ENCODE assay signal across 35 cellular contexts in the genomic region with DNA sequence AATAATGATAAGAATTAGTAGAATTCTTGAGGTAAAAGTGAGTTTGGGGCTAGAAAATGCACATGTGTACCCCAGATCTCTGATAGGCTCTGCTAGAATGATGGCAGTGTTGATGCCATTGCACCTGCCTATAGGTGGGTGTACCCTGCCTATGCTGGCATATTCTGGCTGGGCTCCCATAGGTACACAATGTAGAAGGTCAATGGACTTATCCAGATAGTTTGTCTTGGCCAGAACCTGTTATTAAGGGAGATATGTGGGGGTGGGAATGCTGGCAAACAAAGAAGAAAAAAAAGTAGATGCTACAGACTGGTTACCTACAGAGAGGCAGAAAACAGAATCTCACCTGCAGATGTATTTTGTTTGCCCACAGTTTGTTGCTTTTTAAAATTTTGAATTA. TPM values are rescaled to one million over a fixed set of nuclear protein-coding genes. Genes with fewer than 3 reads are reported as not detected.
DNase-seq lines count a peak whose midpoint lies in the region; ATAC-seq and TF ChIP-seq lines count a peak whose summit lies in the region.
"Had no signal": no experiment of that assay in that cellular context is flagged by ENCODE, and none has a peak within 500 bp of the region (broad histone marks: within the 10 kb centered on the region; RNA-seq: fewer than 3 reads in every experiment).

No MANE protein-coding gene starts in this region.

- H3K4me3 ChIP-seq in stomach: no peak overlapping the region
- H3K4me3 ChIP-seq: BLaER1 treated with 17β-estradiol and CSF1 and Interleukin-3, amounts not matched to agents 10 nM and 100 nM; esophagus squamous epithelium; heart right ventricle; lower lobe of right lung; PC-9; transverse colon had no signal

- intact Hi-C loops in stomach (cut with DNase I; ENCODE audit: low total_unique reads): no loop called here

- no peaks in the 10 kb centered on the region for H3K9me3 ChIP-seq in stomach
- H3K9me3 ChIP-seq: BLaER1 treated with 17β-estradiol and CSF1 and Interleukin-3, amounts not matched to agents 10 nM and 100 nM; esophagus squamous epithelium; heart right ventricle; lower lobe of right lung; transverse colon had no signal

- H3K27ac ChIP-seq in stomach: no peak overlapping the region
- H3K27ac ChIP-seq: 22Rv1; BLaER1 treated with 17β-estradiol and CSF1 and Interleukin-3, amounts not matched to agents 10 nM and 100 nM; esophagus squamous epithelium; foreskin keratinocyte; heart right ventricle; lower lobe of right lung; PC-9; transverse colon had no signal

- ATAC-seq in esophagus mucosa (no peak), GM18861 (IDR thresholded peaks at IDR 0.05; ENCODE audit: unreplicated experiment) (no peak)
- ATAC-seq: activated CD4-positive, CD25-positive, alpha-beta regulatory T cell treated with anti-CD3 and anti-CD28 coated beads, Interleukin-2, amount 50 U/mL, for 24 hours; foreskin keratinocyte; heart right ventricle; lower lobe of right lung; naive thymus-derived CD8-positive, alpha-beta T cell; SK-N-SH treated with all-trans-retinoic acid at 6 μM for 48 hours had no signal

- H3K27ac Mint-ChIP-seq in brain: peak overlapping the region in 3 of 5 experiments; percentile 41 to 89 (median 84)
- H3K27ac Mint-ChIP-seq: activated naive CD4-positive, alpha-beta T cell treated with anti-CD3 and anti-CD28 coated beads for 36 hours; activated T-helper 1 cell treated with anti-CD3 and anti-CD28 coated beads, Interleukin-12 subunit alpha, Interleukin-12 subunit beta, Interleukin-2, Interleukin-4 antibody, amounts not matched to agents 30 ng/mL and 10 ng/mL and 1 ng/mL, durations not matched to agents 14 hours and 24 hours and 36 hours; T-helper 1 cell treated with Interleukin-12 subunit alpha and Interleukin-12 subunit beta and Interleukin-4 antibody, amounts not matched to agents 30 μg/mL and 1 μg/mL, for 36 hours had no signal

- no peaks in the 10 kb centered on the region for H3K36me3 ChIP-seq in stomach
- H3K36me3 ChIP-seq: BLaER1 treated with 17β-estradiol and CSF1 and Interleukin-3, amounts not matched to agents 10 nM and 100 nM; esophagus squamous epithelium; heart right ventricle; lower lobe of right lung; transverse colon had no signal

- no peaks in the 10 kb centered on the region for H3K36me3 Mint-ChIP-seq in brain
- H3K36me3 Mint-ChIP-seq: naive thymus-derived CD8-positive, alpha-beta T cell had no signal

- no peaks in the 10 kb centered on the region for H3K9me3 Mint-ChIP-seq in brain
- H3K9me3 Mint-ChIP-seq: activated naive CD4-positive, alpha-beta T cell treated with anti-CD3 and anti-CD28 coated beads for 36 hours; activated T-helper 1 cell treated with anti-CD3 and anti-CD28 coated beads, Interleukin-12 subunit alpha, Interleukin-12 subunit beta, Interleukin-2, Interleukin-4 antibody, amounts not matched to agents 30 ng/mL and 10 ng/mL and 1 ng/mL, durations not matched to agents 14 hours and 24 hours and 36 hours; naive thymus-derived CD8-positive, alpha-beta T cell; T-helper 1 cell treated with Interleukin-12 subunit alpha and Interleukin-12 subunit beta and Interleukin-4 antibody, amounts not matched to agents 30 μg/mL and 1 μg/mL, for 36 hours had no signal

- H3K27me3 ChIP-seq in stomach: peaks cover 0 to 22% (median 0%) of the 10 kb centered on the region in 3 donors

- peaks cover 2% of the 10 kb centered on the region for H3K27me3 Mint-ChIP-seq in brain

- DNase-seq in DMS153 (lab: John Stamatoyannopoulos, UW) (peak; percentile 32), DMS153 treated with DMSO at 0.1 percent for 48 hours (lab: John Stamatoyannopoulos, UW; ENCODE audit: unreplicated experiment) (no peak), NCI-H2081 treated with DMSO at 0.1 percent for 48 hours (lab: John Stamatoyannopoulos, UW) (peak; percentile 81), stomach (peak; percentile 74), DMS53 (lab: John Stamatoyannopoulos, UW) (no peak)
- DNase-seq: activated CD4-positive, alpha-beta T cell treated with anti-CD3 and anti-CD28 coated beads, Interleukin-2, amount 50 U/mL, for 48 hours; activated naive CD4-positive, alpha-beta T cell treated with anti-CD3 and anti-CD28 coated beads for 36 hours; esophagus squamous epithelium; foreskin keratinocyte; GOT3; heart right ventricle; IMR-90; kidney; lower lobe of right lung; midbrain; MV-4-11; naive thymus-derived CD8-positive, alpha-beta T cell; NCI-H2107; NCI-H510A treated with DMSO at 0.1 percent for 48 hours; occipital lobe; PC-9; stimulated activated CD4-positive, alpha-beta T cell treated with anti-CD3 and anti-CD28 coated beads, Interleukin-4, amount 100 ng/mL, for 4 hours; transverse colon had no signal

- H3K4me1 Mint-ChIP-seq in brain: peaks cover 72% of the 10 kb centered on the region

- no peak for TF ChIP-seq EP300 in stomach (IDR thresholded peaks at IDR 0.05)

- no peak for TF ChIP-seq CTCF in brain (conservative IDR thresholded peaks at IDR 0.05)
- TF ChIP-seq CTCF in stomach (IDR thresholded peaks at IDR 0.05): no peak

- no peak for TF ChIP-seq POLR2A in stomach (IDR thresholded peaks at IDR 0.05)

- peaks cover 27 to 69% (median 62%) of the 10 kb centered on the region in 4 donors for H3K4me1 ChIP-seq in stomach

- no peak overlapping the region for H3K4me3 Mint-ChIP-seq in brain
- H3K4me3 Mint-ChIP-seq: activated naive CD4-positive, alpha-beta T cell treated with anti-CD3 and anti-CD28 coated beads for 36 hours; activated T-helper 1 cell treated with anti-CD3 and anti-CD28 coated beads, Interleukin-12 subunit alpha, Interleukin-12 subunit beta, Interleukin-2, Interleukin-4 antibody, amounts not matched to agents 30 ng/mL and 10 ng/mL and 1 ng/mL, durations not matched to agents 14 hours and 24 hours and 36 hours; naive thymus-derived CD8-positive, alpha-beta T cell; T-helper 1 cell treated with Interleukin-12 subunit alpha and Interleukin-12 subunit beta and Interleukin-4 antibody, amounts not matched to agents 30 μg/mL and 1 μg/mL, for 36 hours had no signal

RNA-seq across cellular contexts. Expression of a gene that starts 14.1 kb away (rescaled TPM):
- 11.4 TPM for polyA plus RNA-seq in brain (ENCODE audit: insufficient read depth, low read depth, low replicate concordance)
- 1 to 10 TPM in 2 of 5 donors, under 1 TPM in 1, not detected in 2; 0.72 to 3.1 (median 2.4) TPM for total RNA-seq in stomach
- polyA plus RNA-seq in stomach: 1 to 10 TPM; 2.3 to 6.9 (median 5.1) TPM
- total RNA-seq in esophagus mucosa: 3.1 TPM
- total RNA-seq: activated naive CD4-positive, alpha-beta T cell treated with anti-CD3 and anti-CD28 coated beads for 36 hours; activated T-helper 1 cell treated with anti-CD3 and anti-CD28 coated beads, Interleukin-12 subunit alpha, Interleukin-12 subunit beta, Interleukin-2, Interleukin-4 antibody, amounts not matched to agents 30 ng/mL and 10 ng/mL and 1 ng/mL, durations not matched to agents 14 hours and 24 hours and 36 hours; dermis microvascular lymphatic vessel endothelial cell; foreskin keratinocyte; IMR-90; kidney; LHCN-M2; naive thymus-derived CD8-positive, alpha-beta T cell; PC-9; pulmonary artery endothelial cell had no signal
- polyA plus RNA-seq: foreskin keratinocyte; IMR-90; naive thymus-derived CD8-positive, alpha-beta T cell had no signal

RNA-seq across cellular contexts. Expression of a gene that starts 49.2 kb away (rescaled TPM):
- polyA plus RNA-seq in brain (ENCODE audit: insufficient read depth, low read depth, low replicate concordance) (14.4 TPM), stomach (1 to 10 TPM; 1.2 to 2.7 (median 1.3) TPM)
- total RNA-seq in stomach (10 to 100 TPM in 1 of 5 donors, 1 to 10 TPM in 3, under 1 TPM in 1; 0.58 to 16.5 (median 3.1) TPM), esophagus mucosa (28.3 TPM)

RNA-seq across cellular contexts. Expression of a gene that starts 51.1 kb away (rescaled TPM):
- not detected for polyA plus RNA-seq in brain (ENCODE audit: insufficient read depth, low read depth, low replicate concordance)
- not detected for total RNA-seq in stomach
- polyA plus RNA-seq in stomach: 1 to 10 TPM in 2 of 3 donors, under 1 TPM in 1; 0.95 to 3.7 (median 1.7) TPM
- 6.1 TPM for total RNA-seq in esophagus mucosa
- total RNA-seq: activated T-helper 1 cell treated with anti-CD3 and anti-CD28 coated beads, Interleukin-12 subunit alpha, Interleukin-12 subunit beta, Interleukin-2, Interleukin-4 antibody, amounts not matched to agents 30 ng/mL and 10 ng/mL and 1 ng/mL, durations not matched to agents 14 hours and 24 hours and 36 hours; heart right ventricle; IMR-90; LHCN-M2; lower lobe of right lung; naive thymus-derived CD8-positive, alpha-beta T cell; pulmonary artery endothelial cell; transverse colon had no signal
- polyA plus RNA-seq: heart right ventricle; IMR-90; naive thymus-derived CD8-positive, alpha-beta T cell had no signal

Comparison
In these comparisons a context has a peak if more than half of its experiments do, and no peak if none do; other contexts are left out.
1. DNase-seq: peak in DMS153 (single experiment), NCI-H2081 treated with DMSO at 0.1 percent for 48 hours (single experiment) and stomach (single experiment); none in DMS153 treated with DMSO at 0.1 percent for 48 hours (single experiment) and DMS53 (single experiment).